8 cellular contexts compared by ENCODE assay signal in the genomic region with DNA sequence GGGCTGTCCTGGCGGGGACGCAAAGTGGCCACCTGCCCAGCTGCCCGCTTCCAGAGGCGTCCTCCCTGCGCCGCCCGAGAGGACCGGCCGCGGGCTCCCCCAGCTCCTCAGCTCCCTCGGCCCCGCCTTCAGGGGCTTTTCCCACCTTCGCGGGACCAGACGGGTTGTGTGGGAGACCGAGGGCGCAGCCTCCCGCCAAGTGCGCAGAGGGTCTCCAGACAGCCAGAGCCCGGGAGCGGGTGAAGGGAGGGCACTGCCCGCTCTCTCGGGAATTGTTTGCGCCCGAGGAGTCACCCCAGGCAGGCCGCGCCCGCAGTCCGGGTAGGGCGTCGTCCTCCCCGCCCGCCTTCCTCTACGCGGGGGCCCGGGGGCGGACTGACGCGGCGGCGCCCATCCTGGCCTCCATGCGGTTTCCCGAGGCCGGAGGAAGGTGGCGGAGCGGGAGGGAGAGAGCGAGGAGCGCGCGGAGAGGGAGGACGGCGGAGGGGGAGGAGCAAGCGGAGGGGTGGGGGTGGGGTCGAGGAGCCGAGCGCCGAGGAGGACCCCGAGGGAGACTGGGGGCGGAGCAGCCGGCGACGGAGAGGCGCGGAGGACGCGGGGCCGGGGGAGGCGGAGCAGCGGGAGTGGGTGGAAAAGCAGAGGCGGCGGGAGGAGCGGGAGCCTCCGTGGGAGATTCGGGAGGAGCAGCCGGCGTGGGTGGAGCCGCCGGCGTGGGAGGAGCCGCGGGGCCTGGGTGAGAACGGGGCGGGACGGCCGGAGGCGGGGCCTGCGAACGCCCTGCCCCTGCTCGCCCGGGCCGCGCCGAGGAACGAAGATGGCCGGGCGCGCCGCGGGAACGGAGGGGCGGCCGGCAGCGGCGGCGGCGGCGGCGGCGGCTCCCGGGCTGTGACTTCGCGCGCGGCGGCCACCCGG. TPM values are rescaled to one million over a fixed set of nuclear protein-coding genes. Genes with fewer than 3 reads are reported as not detected.
A peak's percentile ranks its signal among the peaks of the same experiment; 100 is the strongest.
DNase-seq lines count a peak whose midpoint lies in the region; ATAC-seq and TF ChIP-seq lines count a peak whose summit lies in the region.

No MANE protein-coding gene starts in this region.

- peak overlapping the region; percentile 67 for H3K4me2 ChIP-seq in SK-N-SH

- peaks cover 8% of the 10 kb centered on the region for H3F3A ChIP-seq in SK-N-SH (replicated peaks; ENCODE audit: insufficient read depth)

- H3K27me3 ChIP-seq in SK-N-SH (ENCODE audit: insufficient read depth), result no peaks in the 10 kb centered on the region

- no peaks in the 10 kb centered on the region for H3K9me2 ChIP-seq in SK-N-SH

- peak overlapping the region; percentile 64 for H3K4me3 Mint-ChIP-seq in activated naive CD8-positive, alpha-beta T cell
- peak overlapping the region; percentile 70 for H3K4me3 Mint-ChIP-seq in osteocyte (ENCODE audit: unreplicated experiment)

- POLR2A ChIA-PET in SK-N-SH (lab: Yijun Ruan, JAX), result no interaction called here

- H3K79me2 ChIP-seq in SK-N-SH (ENCODE audit: insufficient read depth), result peaks cover 30% of the 10 kb centered on the region

- no peaks in the 10 kb centered on the region for H3K36me3 ChIP-seq in SK-N-SH (replicated peaks in 1 of 2; ENCODE audit: control insufficient read depth in 1 of 2, insufficient read depth in 2 of 2, low read length in 1 of 2)

- H3K9me3 Mint-ChIP-seq in activated naive CD8-positive, alpha-beta T cell (ENCODE audit: low read depth), result no peaks in the 10 kb centered on the region
- H3K9me3 Mint-ChIP-seq in osteocyte (ENCODE audit: unreplicated experiment), result no peaks in the 10 kb centered on the region

- TF ChIP-seq RAD21 in SK-N-SH (IDR thresholded peaks at IDR 0.05; ENCODE audit: low read length), result no peak

- peaks cover 35% of the 10 kb centered on the region for H3K4me1 Mint-ChIP-seq in activated naive CD8-positive, alpha-beta T cell (ENCODE audit: low read depth)
- peaks cover 53% of the 10 kb centered on the region for H3K4me1 Mint-ChIP-seq in osteocyte (ENCODE audit: unreplicated experiment)

- H3K27ac Mint-ChIP-seq in activated naive CD8-positive, alpha-beta T cell, result no peak overlapping the region
- H3K27ac Mint-ChIP-seq in osteocyte (ENCODE audit: unreplicated experiment), result peak overlapping the region; percentile 38

- intact Hi-C loops in head of caudate nucleus (cut with DNase I), result no loop called here

- H2AFZ ChIP-seq in SK-N-SH (ENCODE audit: low read depth), result peak overlapping the region; percentile 70; the same call in 1 of the 2 replicates

- H3K4me1 ChIP-seq in SK-N-SH (ENCODE audit: control insufficient read depth in 1 of 2, insufficient read depth in 2 of 2, low read depth in 1 of 2, low read length in 1 of 2), result peaks cover 0 to 4% of the 10 kb centered on the region in 2 experiments; a peak in 2 of 4 replicates

- H4K20me1 ChIP-seq in SK-N-SH (ENCODE audit: insufficient read depth), result no peaks in the 10 kb centered on the region

- 33% methylated on average over 68 of the region's 116 CpGs for WGBS in SK-N-SH (ENCODE audit: low lambda C conversion rate)

- TF ChIP-seq EP300 in SK-N-SH (IDR thresholded peaks at IDR 0.05; ENCODE audit: borderline replicate concordance in 1 of 2, low read depth in 1 of 2, low read length in 1 of 2), result 0 out of 4 replicates have a peak, but pooled peaks of 1 of the 2 experiments have one; percentile 8

- no peaks in the 10 kb centered on the region for H3K36me3 Mint-ChIP-seq in activated naive CD8-positive, alpha-beta T cell
- no peaks in the 10 kb centered on the region for H3K36me3 Mint-ChIP-seq in osteocyte (ENCODE audit: unreplicated experiment)

- no peaks in the 10 kb centered on the region for H3K27me3 Mint-ChIP-seq in activated naive CD8-positive, alpha-beta T cell
- no peaks in the 10 kb centered on the region for H3K27me3 Mint-ChIP-seq in osteocyte (ENCODE audit: unreplicated experiment)

- H3K9me3 ChIP-seq in SK-N-SH, result no peaks in the 10 kb centered on the region

- peak overlapping the region; percentile 73 for H3K9ac ChIP-seq in SK-N-SH

- DNase-seq in DMS153 (lab: John Stamatoyannopoulos, UW) (peak; percentile 41), LHCN-M2 (ENCODE audit: low read depth) (peak; percentile 73), SK-N-SH (peak; percentile 92), head of caudate nucleus (peak; percentile 34 to 92 (median 85)), osteocyte (ENCODE audit: extremely low spot score, unreplicated experiment) (peak; percentile 96)

- H3K4me3 ChIP-seq in SK-N-SH (ENCODE audit: low read depth in 2 of 2, low read length in 1 of 2), result peak overlapping the region; percentile 56 to 59

- H3K27ac ChIP-seq in SK-N-SH (ENCODE audit: low read depth in 2 of 2, low read length in 1 of 2) (peak overlapping the region; percentile 28 to 63; a peak in 3 of 4 replicates), temporal lobe (ENCODE audit: low read depth, low read length) (peak overlapping the region; percentile 44)

- CTCF ChIA-PET in SK-N-SH (lab: Yijun Ruan, JAX), result interaction anchor here (0.8 kb wide), 1 partner anchor 104 kb away, joined by 4 read pairs; no protein-coding TSS in a partner anchor

- no peak for TF ChIP-seq CTCF in SK-N-SH (IDR thresholded peaks at IDR 0.05)
- no peak for TF ChIP-seq CTCF in osteocyte (IDR thresholded peaks at IDR 0.05)

- ATAC-seq in GM21717 (IDR thresholded peaks at IDR 0.05; ENCODE audit: unreplicated experiment), result peak; percentile 87

TF ChIP-seq in SK-N-SH, 30 proteins besides CTCF, POLR2A, EP300 and RAD21:
- TF ChIP-seq, protein P1, sequence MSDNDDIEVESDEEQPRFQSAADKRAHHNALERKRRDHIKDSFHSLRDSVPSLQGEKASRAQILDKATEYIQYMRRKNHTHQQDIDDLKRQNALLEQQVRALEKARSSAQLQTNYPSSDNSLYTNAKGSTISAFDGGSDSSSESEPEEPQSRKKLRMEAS (IDR thresholded peaks at IDR 0.05; ENCODE audit: low read depth), result peak; percentile 52; the same call in 1 of the 2 replicates
- no peak for TF ChIP-seq MXI1 (IDR thresholded peaks at IDR 0.05; ENCODE audit: low read depth, low read length)

RNA-seq across cellular contexts. Expression of gene CLDN34, which starts 47.6 kb away (rescaled TPM):
- not detected in 2 replicates for total RNA-seq in LHCN-M2 (2014; rRNA removed)
- polyA plus RNA-seq in LHCN-M2 (2012), result not detected
- polyA plus RNA-seq in SK-N-SH (2012; rRNA removed), result not detected in 2 replicates
- polyA plus RNA-seq in SK-N-SH (2012; cell fraction: cytosol; rRNA removed), result not detected in 2 replicates
- polyA plus RNA-seq in SK-N-SH (2012; cell fraction: nucleus; rRNA removed), result not detected in 2 replicates
- 0.59 TPM in 1 of 2 replicates, not detected in the other for total RNA-seq in osteocyte
- total RNA-seq in temporal lobe, result not detected

Comparison
In these comparisons a context has a peak if more than half of its experiments do, and no peak if none do; other contexts are left out.
1. Peak in every context shown above with its lines: DNase-seq, ATAC-seq, H3K4me3 ChIP-seq and H3K27ac ChIP-seq.
2. DNase-seq: peak in every context shown above with its lines; median percentile 96 in osteocyte; 92 in SK-N-SH; 85 in head of caudate nucleus; 73 in LHCN-M2; 41 in DMS153.